13 cellular contexts compared by ENCODE assay signal in the genomic region with DNA sequence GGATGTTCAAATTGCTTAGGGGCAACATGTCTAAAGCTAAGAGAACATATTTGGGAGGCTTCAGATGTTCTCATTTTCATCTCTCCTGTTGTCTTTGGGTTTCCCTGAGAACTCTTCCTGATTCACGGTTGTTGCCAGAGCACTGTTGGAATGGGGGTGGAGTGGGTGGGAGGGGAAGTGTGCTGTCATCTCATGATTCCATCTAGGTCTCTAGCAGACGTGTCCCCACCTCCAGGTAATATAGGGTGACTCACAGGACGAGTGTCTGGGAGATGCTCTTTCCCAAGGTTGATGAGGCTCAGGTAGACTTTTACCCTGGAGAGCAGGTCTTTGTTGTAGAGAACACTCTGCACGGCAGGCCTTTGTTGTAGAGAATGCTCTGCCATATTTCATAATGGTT.
A peak's percentile ranks its signal among the peaks of the same experiment; 100 is the strongest.
DNase-seq lines count a peak whose midpoint lies in the region; ATAC-seq and TF ChIP-seq lines count a peak whose summit lies in the region.
"Had no signal": no experiment of that assay in that cellular context is flagged by ENCODE, and none has a peak within 500 bp of the region (broad histone marks: within the 10 kb centered on the region; RNA-seq: fewer than 3 reads in every experiment).

No MANE protein-coding gene starts in this region.

- H3K79me2 ChIP-seq in neural progenitor cell (ENCODE audit: low read depth) = no peaks in the 10 kb centered on the region

- no peaks in the 10 kb centered on the region for H3K4me1 Mint-ChIP-seq in neural progenitor cell
- H3K4me1 Mint-ChIP-seq in CD8-positive, alpha-beta memory T cell = no peaks in the 10 kb centered on the region
- H3K4me1 Mint-ChIP-seq: B cell had no signal

- intact Hi-C loops in head of caudate nucleus (cut with DNase I) = no loop called here

- peak; percentile 41; the same call in 1 of the 3 replicates for ATAC-seq in RWPE2 (ENCODE audit: low read depth)
- no peak for ATAC-seq in HG02588 (IDR thresholded peaks at IDR 0.05; ENCODE audit: unreplicated experiment)
- ATAC-seq: GM12878 had no signal

- TF ChIP-seq CTCF in RWPE2 (IDR thresholded peaks at IDR 0.05; ENCODE audit: poor library complexity, severe bottlenecking) (no peak), neural progenitor cell (IDR thresholded peaks at IDR 0.05) (no peak)

- DNase-seq in RWPE2 (ENCODE audit: low spot score) = no peak
- DNase-seq in head of caudate nucleus = peak; percentile 8 to 88 (median 62)
- no peak for DNase-seq in neural progenitor cell (ENCODE audit: low spot score)
- no peak for DNase-seq in CD8-positive, alpha-beta memory T cell
- no peak for DNase-seq in mucosa of gallbladder (ENCODE audit: low spot score)
- DNase-seq in cerebellar nuclear complex (lab: John Stamatoyannopoulos, UW) = no peak
- DNase-seq: C1 segment of cervical spinal cord; CD4-positive, alpha-beta T cell; DMS79; HCEC 1CT had no signal

- no peak overlapping the region for H3K4me2 ChIP-seq in neural progenitor cell

- peak overlapping the region; percentile 13 for H3K27ac Mint-ChIP-seq in neural progenitor cell
- H3K27ac Mint-ChIP-seq in CD8-positive, alpha-beta memory T cell = no peak overlapping the region
- H3K27ac Mint-ChIP-seq: B cell; CD4-positive, alpha-beta T cell had no signal

- POLR2A ChIA-PET in CD8-positive, alpha-beta memory T cell (lab: Charles Lee) = no interaction called here

- no peaks in the 10 kb centered on the region for H3K27me3 ChIP-seq in RWPE2 (ENCODE audit: insufficient read depth, poor library complexity, severe bottlenecking)
- no peaks in the 10 kb centered on the region for H3K27me3 ChIP-seq in neural progenitor cell
- no peaks in the 10 kb centered on the region for H3K27me3 ChIP-seq in CD8-positive, alpha-beta memory T cell (ENCODE audit: insufficient read depth, low read length, poor library complexity, severe bottlenecking)

- no peaks in the 10 kb centered on the region for H3K4me1 ChIP-seq in RWPE2 (ENCODE audit: insufficient read depth, poor library complexity, severe bottlenecking)
- no peaks in the 10 kb centered on the region for H3K4me1 ChIP-seq in neural progenitor cell
- no peaks in the 10 kb centered on the region for H3K4me1 ChIP-seq in CD8-positive, alpha-beta memory T cell (ENCODE audit: insufficient read depth, low read length)

- H3K36me3 Mint-ChIP-seq in neural progenitor cell = peaks cover 5% of the 10 kb centered on the region
- H3K36me3 Mint-ChIP-seq in CD8-positive, alpha-beta memory T cell = no peaks in the 10 kb centered on the region

- H3K4me3 ChIP-seq in RWPE2 (ENCODE audit: severe bottlenecking) (no peak overlapping the region), neural progenitor cell (no peak overlapping the region)
- no peak overlapping the region for H3K4me3 ChIP-seq in CD8-positive, alpha-beta memory T cell (ENCODE audit: low read length)
- H3K4me3 ChIP-seq: GM12878 had no signal

- H3K27me3 Mint-ChIP-seq in neural progenitor cell (ENCODE audit: insufficient read depth, low read depth) = peaks cover 2% of the 10 kb centered on the region
- H3K27me3 Mint-ChIP-seq in CD8-positive, alpha-beta memory T cell = peaks cover 3 to 10% of the 10 kb centered on the region in 2 donors
- H3K27me3 Mint-ChIP-seq: CD4-positive, alpha-beta T cell had no signal

- H3K9ac ChIP-seq in neural progenitor cell = no peak overlapping the region

- no peaks in the 10 kb centered on the region for H4K20me1 ChIP-seq in neural progenitor cell (ENCODE audit: low read depth)

- H3K9me3 Mint-ChIP-seq in neural progenitor cell = peaks cover 6% of the 10 kb centered on the region
- peaks cover 0 to 2% (median 0%) of the 10 kb centered on the region in 5 donors for H3K9me3 Mint-ChIP-seq in CD8-positive, alpha-beta memory T cell
- H3K9me3 Mint-ChIP-seq: CD4-positive, alpha-beta T cell had no signal

- H3K9me3 ChIP-seq in RWPE2 (ENCODE audit: severe bottlenecking) (peaks cover 4% of the 10 kb centered on the region), neural progenitor cell (ENCODE audit: low read depth) (peaks cover 5% of the 10 kb centered on the region)
- H3K9me3 ChIP-seq in CD8-positive, alpha-beta memory T cell (ENCODE audit: low read length) = no peaks in the 10 kb centered on the region

- H2AFZ ChIP-seq in neural progenitor cell (replicated peaks) = no peak overlapping the region

- H3K27ac ChIP-seq in RWPE2 (ENCODE audit: poor library complexity, severe bottlenecking) (no peak overlapping the region), neural progenitor cell (no peak overlapping the region)
- no peak overlapping the region for H3K27ac ChIP-seq in CD8-positive, alpha-beta memory T cell (ENCODE audit: low read depth, low read length)

- H3K4me3 Mint-ChIP-seq in neural progenitor cell = no peak overlapping the region
- no peak overlapping the region for H3K4me3 Mint-ChIP-seq in CD8-positive, alpha-beta memory T cell
- H3K4me3 Mint-ChIP-seq: B cell; CD4-positive, alpha-beta T cell had no signal

- H3K36me3 ChIP-seq in RWPE2 (ENCODE audit: low read depth) (no peaks in the 10 kb centered on the region), neural progenitor cell (no peaks in the 10 kb centered on the region)
- no peaks in the 10 kb centered on the region for H3K36me3 ChIP-seq in CD8-positive, alpha-beta memory T cell (ENCODE audit: insufficient read depth, low read length)

- CTCF ChIA-PET in CD8-positive, alpha-beta memory T cell (lab: Charles Lee) = no interaction called here

- H3F3A ChIP-seq in neural progenitor cell (ENCODE audit: low read depth) = no peaks in the 10 kb centered on the region

Comparison
In these comparisons a context has a peak if more than half of its experiments do, and no peak if none do; other contexts are left out.
1. DNase-seq: peak in head of caudate nucleus (42 of 42); none in RWPE2 (single experiment), neural progenitor cell (single experiment), CD8-positive, alpha-beta memory T cell (0 of 5), mucosa of gallbladder (single experiment) and cerebellar nuclear complex (0 of 2).